In genomic region chr2:54330226-54331094, GRCh38 we compare ENCODE assay signal across 1 cellular context.
TF ChIP-seq lines count a peak whose summit lies in the region.

No MANE protein-coding gene starts in this region.

TF ChIP-seq in WTC11, 78 proteins besides CTCF, POLR2A, EP300 and RAD21 (continued from another document and continues in another):
- TF ChIP-seq, protein P1, sequence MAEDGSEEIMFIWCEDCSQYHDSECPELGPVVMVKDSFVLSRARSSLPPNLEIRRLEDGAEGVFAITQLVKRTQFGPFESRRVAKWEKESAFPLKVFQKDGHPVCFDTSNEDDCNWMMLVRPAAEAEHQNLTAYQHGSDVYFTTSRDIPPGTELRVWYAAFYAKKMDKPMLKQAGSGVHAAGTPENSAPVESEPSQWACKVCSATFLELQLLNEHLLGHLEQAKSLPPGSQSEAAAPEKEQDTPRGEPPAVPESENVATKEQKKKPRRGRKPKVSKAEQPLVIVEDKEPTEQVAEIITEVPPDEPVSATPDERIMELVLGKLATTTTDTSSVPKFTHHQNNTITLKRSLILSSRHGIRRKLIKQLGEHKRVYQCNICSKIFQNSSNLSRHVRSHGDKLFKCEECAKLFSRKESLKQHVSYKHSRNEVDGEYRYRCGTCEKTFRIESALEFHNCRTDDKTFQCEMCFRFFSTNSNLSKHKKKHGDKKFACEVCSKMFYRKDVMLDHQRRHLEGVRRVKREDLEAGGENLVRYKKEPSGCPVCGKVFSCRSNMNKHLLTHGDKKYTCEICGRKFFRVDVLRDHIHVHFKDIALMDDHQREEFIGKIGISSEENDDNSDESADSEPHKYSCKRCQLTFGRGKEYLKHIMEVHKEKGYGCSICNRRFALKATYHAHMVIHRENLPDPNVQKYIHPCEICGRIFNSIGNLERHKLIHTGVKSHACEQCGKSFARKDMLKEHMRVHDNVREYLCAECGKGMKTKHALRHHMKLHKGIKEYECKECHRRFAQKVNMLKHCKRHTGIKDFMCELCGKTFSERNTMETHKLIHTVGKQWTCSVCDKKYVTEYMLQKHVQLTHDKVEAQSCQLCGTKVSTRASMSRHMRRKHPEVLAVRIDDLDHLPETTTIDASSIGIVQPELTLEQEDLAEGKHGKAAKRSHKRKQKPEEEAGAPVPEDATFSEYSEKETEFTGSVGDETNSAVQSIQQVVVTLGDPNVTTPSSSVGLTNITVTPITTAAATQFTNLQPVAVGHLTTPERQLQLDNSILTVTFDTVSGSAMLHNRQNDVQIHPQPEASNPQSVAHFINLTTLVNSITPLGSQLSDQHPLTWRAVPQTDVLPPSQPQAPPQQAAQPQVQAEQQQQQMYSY (CRISPR knock-in tag; IDR thresholded peaks at IDR 0.05), result no peak
- TF ChIP-seq TP53 (CRISPR knock-in tag; IDR thresholded peaks at IDR 0.05), result peak; percentile 90
- TF ChIP-seq MYBL2 (CRISPR knock-in tag; IDR thresholded peaks at IDR 0.05), result peak; percentile 87
- 0 out of 2 replicates have a peak, but pooled peaks have one; percentile 48 for TF ChIP-seq HMGXB4 (CRISPR knock-in tag; IDR thresholded peaks at IDR 0.05)
- peak; percentile 35; the same call in 1 of the 2 replicates for TF ChIP-seq E2F5 (CRISPR knock-in tag; IDR thresholded peaks at IDR 0.05)
- TF ChIP-seq ZNF138 (CRISPR knock-in tag; conservative IDR thresholded peaks at IDR 0.05), result peak; percentile 83; the same call in 1 of the 2 replicates
- TF ChIP-seq ATF2 (CRISPR knock-in tag; IDR thresholded peaks at IDR 0.05; ENCODE audit: borderline replicate concordance, low read depth), result no peak
- TF ChIP-seq, protein P2, sequence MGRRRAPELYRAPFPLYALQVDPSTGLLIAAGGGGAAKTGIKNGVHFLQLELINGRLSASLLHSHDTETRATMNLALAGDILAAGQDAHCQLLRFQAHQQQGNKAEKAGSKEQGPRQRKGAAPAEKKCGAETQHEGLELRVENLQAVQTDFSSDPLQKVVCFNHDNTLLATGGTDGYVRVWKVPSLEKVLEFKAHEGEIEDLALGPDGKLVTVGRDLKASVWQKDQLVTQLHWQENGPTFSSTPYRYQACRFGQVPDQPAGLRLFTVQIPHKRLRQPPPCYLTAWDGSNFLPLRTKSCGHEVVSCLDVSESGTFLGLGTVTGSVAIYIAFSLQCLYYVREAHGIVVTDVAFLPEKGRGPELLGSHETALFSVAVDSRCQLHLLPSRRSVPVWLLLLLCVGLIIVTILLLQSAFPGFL (CRISPR knock-in tag; IDR thresholded peaks at IDR 0.05; ENCODE audit: borderline replicate concordance), result 0 out of 2 replicates have a peak, but pooled peaks have one; percentile 56
- TF ChIP-seq TCF7 (CRISPR knock-in tag; IDR thresholded peaks at IDR 0.05; ENCODE audit: low read depth), result 0 out of 2 replicates have a peak, but pooled peaks have one; percentile 44
- TF ChIP-seq NFYB (CRISPR knock-in tag; conservative IDR thresholded peaks at IDR 0.05; ENCODE audit: low read depth), result no peak; the same call in 1 of the 2 replicates
- peak; percentile 89 for TF ChIP-seq FOXP4 (CRISPR knock-in tag; IDR thresholded peaks at IDR 0.05)
- TF ChIP-seq, protein P3, sequence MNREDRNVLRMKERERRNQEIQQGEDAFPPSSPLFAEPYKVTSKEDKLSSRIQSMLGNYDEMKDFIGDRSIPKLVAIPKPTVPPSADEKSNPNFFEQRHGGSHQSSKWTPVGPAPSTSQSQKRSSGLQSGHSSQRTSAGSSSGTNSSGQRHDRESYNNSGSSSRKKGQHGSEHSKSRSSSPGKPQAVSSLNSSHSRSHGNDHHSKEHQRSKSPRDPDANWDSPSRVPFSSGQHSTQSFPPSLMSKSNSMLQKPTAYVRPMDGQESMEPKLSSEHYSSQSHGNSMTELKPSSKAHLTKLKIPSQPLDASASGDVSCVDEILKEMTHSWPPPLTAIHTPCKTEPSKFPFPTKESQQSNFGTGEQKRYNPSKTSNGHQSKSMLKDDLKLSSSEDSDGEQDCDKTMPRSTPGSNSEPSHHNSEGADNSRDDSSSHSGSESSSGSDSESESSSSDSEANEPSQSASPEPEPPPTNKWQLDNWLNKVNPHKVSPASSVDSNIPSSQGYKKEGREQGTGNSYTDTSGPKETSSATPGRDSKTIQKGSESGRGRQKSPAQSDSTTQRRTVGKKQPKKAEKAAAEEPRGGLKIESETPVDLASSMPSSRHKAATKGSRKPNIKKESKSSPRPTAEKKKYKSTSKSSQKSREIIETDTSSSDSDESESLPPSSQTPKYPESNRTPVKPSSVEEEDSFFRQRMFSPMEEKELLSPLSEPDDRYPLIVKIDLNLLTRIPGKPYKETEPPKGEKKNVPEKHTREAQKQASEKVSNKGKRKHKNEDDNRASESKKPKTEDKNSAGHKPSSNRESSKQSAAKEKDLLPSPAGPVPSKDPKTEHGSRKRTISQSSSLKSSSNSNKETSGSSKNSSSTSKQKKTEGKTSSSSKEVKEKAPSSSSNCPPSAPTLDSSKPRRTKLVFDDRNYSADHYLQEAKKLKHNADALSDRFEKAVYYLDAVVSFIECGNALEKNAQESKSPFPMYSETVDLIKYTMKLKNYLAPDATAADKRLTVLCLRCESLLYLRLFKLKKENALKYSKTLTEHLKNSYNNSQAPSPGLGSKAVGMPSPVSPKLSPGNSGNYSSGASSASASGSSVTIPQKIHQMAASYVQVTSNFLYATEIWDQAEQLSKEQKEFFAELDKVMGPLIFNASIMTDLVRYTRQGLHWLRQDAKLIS (CRISPR knock-in tag; IDR thresholded peaks at IDR 0.05; ENCODE audit: borderline replicate concordance), result peak; percentile 89; the same call in 1 of the 2 replicates
- TF ChIP-seq NR3C1 (CRISPR knock-in tag; conservative IDR thresholded peaks at IDR 0.05; ENCODE audit: low read depth), result no peak
- peak; percentile 59; the same call in 1 of the 2 replicates for TF ChIP-seq RELA (CRISPR knock-in tag; IDR thresholded peaks at IDR 0.05; ENCODE audit: borderline replicate concordance)
- TF ChIP-seq CREB1 (CRISPR knock-in tag; IDR thresholded peaks at IDR 0.05), result peak; percentile 38; the same call in 1 of the 2 replicates
- TF ChIP-seq, protein P4, sequence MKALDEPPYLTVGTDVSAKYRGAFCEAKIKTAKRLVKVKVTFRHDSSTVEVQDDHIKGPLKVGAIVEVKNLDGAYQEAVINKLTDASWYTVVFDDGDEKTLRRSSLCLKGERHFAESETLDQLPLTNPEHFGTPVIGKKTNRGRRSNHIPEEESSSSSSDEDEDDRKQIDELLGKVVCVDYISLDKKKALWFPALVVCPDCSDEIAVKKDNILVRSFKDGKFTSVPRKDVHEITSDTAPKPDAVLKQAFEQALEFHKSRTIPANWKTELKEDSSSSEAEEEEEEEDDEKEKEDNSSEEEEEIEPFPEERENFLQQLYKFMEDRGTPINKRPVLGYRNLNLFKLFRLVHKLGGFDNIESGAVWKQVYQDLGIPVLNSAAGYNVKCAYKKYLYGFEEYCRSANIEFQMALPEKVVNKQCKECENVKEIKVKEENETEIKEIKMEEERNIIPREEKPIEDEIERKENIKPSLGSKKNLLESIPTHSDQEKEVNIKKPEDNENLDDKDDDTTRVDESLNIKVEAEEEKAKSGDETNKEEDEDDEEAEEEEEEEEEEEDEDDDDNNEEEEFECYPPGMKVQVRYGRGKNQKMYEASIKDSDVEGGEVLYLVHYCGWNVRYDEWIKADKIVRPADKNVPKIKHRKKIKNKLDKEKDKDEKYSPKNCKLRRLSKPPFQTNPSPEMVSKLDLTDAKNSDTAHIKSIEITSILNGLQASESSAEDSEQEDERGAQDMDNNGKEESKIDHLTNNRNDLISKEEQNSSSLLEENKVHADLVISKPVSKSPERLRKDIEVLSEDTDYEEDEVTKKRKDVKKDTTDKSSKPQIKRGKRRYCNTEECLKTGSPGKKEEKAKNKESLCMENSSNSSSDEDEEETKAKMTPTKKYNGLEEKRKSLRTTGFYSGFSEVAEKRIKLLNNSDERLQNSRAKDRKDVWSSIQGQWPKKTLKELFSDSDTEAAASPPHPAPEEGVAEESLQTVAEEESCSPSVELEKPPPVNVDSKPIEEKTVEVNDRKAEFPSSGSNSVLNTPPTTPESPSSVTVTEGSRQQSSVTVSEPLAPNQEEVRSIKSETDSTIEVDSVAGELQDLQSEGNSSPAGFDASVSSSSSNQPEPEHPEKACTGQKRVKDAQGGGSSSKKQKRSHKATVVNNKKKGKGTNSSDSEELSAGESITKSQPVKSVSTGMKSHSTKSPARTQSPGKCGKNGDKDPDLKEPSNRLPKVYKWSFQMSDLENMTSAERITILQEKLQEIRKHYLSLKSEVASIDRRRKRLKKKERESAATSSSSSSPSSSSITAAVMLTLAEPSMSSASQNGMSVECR (CRISPR knock-in tag; IDR thresholded peaks at IDR 0.05; ENCODE audit: borderline replicate concordance), result peak; percentile 91; the same call in 1 of the 2 replicates
- TF ChIP-seq TEAD1 (CRISPR knock-in tag; IDR thresholded peaks at IDR 0.05), result peak; percentile 87
- 0 out of 2 replicates have a peak, but pooled peaks have one; percentile 32 for TF ChIP-seq KAT7 (CRISPR knock-in tag; IDR thresholded peaks at IDR 0.05; ENCODE audit: borderline replicate concordance)
- no peak for TF ChIP-seq E2F4 (CRISPR knock-in tag; IDR thresholded peaks at IDR 0.05; ENCODE audit: borderline replicate concordance, low read depth)
- TF ChIP-seq ZNF317 (CRISPR knock-in tag; IDR thresholded peaks at IDR 0.05; ENCODE audit: borderline replicate concordance, low read depth), result no peak
- TF ChIP-seq OVOL2 (CRISPR knock-in tag; IDR thresholded peaks at IDR 0.05; ENCODE audit: borderline replicate concordance), result no peak
- TF ChIP-seq, protein P5, sequence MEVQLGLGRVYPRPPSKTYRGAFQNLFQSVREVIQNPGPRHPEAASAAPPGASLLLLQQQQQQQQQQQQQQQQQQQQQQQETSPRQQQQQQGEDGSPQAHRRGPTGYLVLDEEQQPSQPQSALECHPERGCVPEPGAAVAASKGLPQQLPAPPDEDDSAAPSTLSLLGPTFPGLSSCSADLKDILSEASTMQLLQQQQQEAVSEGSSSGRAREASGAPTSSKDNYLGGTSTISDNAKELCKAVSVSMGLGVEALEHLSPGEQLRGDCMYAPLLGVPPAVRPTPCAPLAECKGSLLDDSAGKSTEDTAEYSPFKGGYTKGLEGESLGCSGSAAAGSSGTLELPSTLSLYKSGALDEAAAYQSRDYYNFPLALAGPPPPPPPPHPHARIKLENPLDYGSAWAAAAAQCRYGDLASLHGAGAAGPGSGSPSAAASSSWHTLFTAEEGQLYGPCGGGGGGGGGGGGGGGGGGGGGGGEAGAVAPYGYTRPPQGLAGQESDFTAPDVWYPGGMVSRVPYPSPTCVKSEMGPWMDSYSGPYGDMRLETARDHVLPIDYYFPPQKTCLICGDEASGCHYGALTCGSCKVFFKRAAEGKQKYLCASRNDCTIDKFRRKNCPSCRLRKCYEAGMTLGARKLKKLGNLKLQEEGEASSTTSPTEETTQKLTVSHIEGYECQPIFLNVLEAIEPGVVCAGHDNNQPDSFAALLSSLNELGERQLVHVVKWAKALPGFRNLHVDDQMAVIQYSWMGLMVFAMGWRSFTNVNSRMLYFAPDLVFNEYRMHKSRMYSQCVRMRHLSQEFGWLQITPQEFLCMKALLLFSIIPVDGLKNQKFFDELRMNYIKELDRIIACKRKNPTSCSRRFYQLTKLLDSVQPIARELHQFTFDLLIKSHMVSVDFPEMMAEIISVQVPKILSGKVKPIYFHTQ (CRISPR knock-in tag; IDR thresholded peaks at IDR 0.05), result no peak
- TF ChIP-seq NR2C2 (CRISPR knock-in tag; IDR thresholded peaks at IDR 0.05), result no peak
- TF ChIP-seq JUN (CRISPR knock-in tag; IDR thresholded peaks at IDR 0.05), result peak; percentile 87; the same call in 1 of the 2 replicates
- TF ChIP-seq ZBTB21 (CRISPR knock-in tag; IDR thresholded peaks at IDR 0.05; ENCODE audit: borderline replicate concordance), result peak; percentile 60; the same call in 1 of the 2 replicates
